ENCODE assay signal across 1 cellular context in genomic region chr15:90386221-90386620, GRCh38.
TF ChIP-seq lines count a peak whose summit lies in the region.

No MANE protein-coding gene starts in this region.

TF ChIP-seq in IMR-90, 13 proteins besides CTCF, POLR2A, EP300 and RAD21 (continued from another document):
- TF ChIP-seq FOS (IDR thresholded peaks at IDR 0.05; ENCODE audit: low read depth, low read length) = no peak
- no peak for TF ChIP-seq MAFK (IDR thresholded peaks at IDR 0.05; ENCODE audit: low read depth, low read length)
- TF ChIP-seq MXI1 (IDR thresholded peaks at IDR 0.05; ENCODE audit: borderline replicate concordance, low read depth, low read length) = no peak
- TF ChIP-seq CHD1 (IDR thresholded peaks at IDR 0.05; ENCODE audit: low read depth, low read length) = no peak
- no peak for TF ChIP-seq RFX5 (IDR thresholded peaks at IDR 0.05; ENCODE audit: low read depth, low read length)
- TF ChIP-seq SMC3 (IDR thresholded peaks at IDR 0.05; ENCODE audit: low read depth, low read length) = no peak
- no peak for TF ChIP-seq CEBPB (IDR thresholded peaks at IDR 0.05; ENCODE audit: low read depth, low read length)
- no peak for TF ChIP-seq ELK1 (IDR thresholded peaks at IDR 0.05; ENCODE audit: borderline replicate concordance, low read depth, low read length)
- TF ChIP-seq BHLHE40 (IDR thresholded peaks at IDR 0.05; ENCODE audit: low read depth, low read length) = no peak
